ENCODE assay signal across 1 cellular context in genomic region chr1:192808588-192809285, GRCh38.
TF ChIP-seq lines count a peak whose summit lies in the region.

TSS of gene RGS2 (plus strand) at chr1:192809039. CDS start at chr1:192809072, 33 bp downstream.

TF ChIP-seq in K562, 482 proteins besides CTCF, POLR2A, EP300 and RAD21 (continued from another document and continues in another):
- peak; percentile 60 for TF ChIP-seq PCBP1 (IDR thresholded peaks at IDR 0.05; ENCODE audit: low read depth, low read length, poor library complexity, severe bottlenecking)
- no peak for TF ChIP-seq ZNF212 (CRISPR knock-in tag; IDR thresholded peaks at IDR 0.05)
- TF ChIP-seq TFE3 (CRISPR knock-in tag; IDR thresholded peaks at IDR 0.05) = no peak
- no peak for TF ChIP-seq ZBTB2 (IDR thresholded peaks at IDR 0.05)
- no peak for TF ChIP-seq ZNF589 (CRISPR knock-in tag; IDR thresholded peaks at IDR 0.05; ENCODE audit: low read depth)
- TF ChIP-seq RUNX1 (IDR thresholded peaks at IDR 0.05; ENCODE audit: low read depth) = no peak
- no peak for TF ChIP-seq SAFB (IDR thresholded peaks at IDR 0.05; ENCODE audit: borderline replicate concordance, low read depth, low read length)
- no peak for TF ChIP-seq TSHZ1 (CRISPR knock-in tag; IDR thresholded peaks at IDR 0.05)
- no peak for TF ChIP-seq ZNF263 (CRISPR knock-in tag; IDR thresholded peaks at IDR 0.05; ENCODE audit: borderline replicate concordance)
- peak; percentile 74; the same call in 1 of the 2 replicates for TF ChIP-seq ZBTB1 (CRISPR knock-in tag; IDR thresholded peaks at IDR 0.05; ENCODE audit: borderline replicate concordance, low read depth)
- TF ChIP-seq FOXK1 (CRISPR knock-in tag; IDR thresholded peaks at IDR 0.05; ENCODE audit: borderline replicate concordance) = peak; percentile 90; the same call in 1 of the 2 replicates
- no peak for TF ChIP-seq RCOR1 (IDR thresholded peaks at IDR 0.05; ENCODE audit: borderline replicate concordance in 1 of 2, low read depth in 2 of 2, low read length in 2 of 2)
- TF ChIP-seq ETV5 (CRISPR knock-in tag; IDR thresholded peaks at IDR 0.05; ENCODE audit: low read depth) = no peak
- TF ChIP-seq NR1H2 (CRISPR knock-in tag; IDR thresholded peaks at IDR 0.05) = no peak
- peak; percentile 63; the same call in 1 of the 2 replicates for TF ChIP-seq FOXP4 (CRISPR knock-in tag; IDR thresholded peaks at IDR 0.05; ENCODE audit: borderline replicate concordance)
- TF ChIP-seq ZNF324 (CRISPR knock-in tag; IDR thresholded peaks at IDR 0.05) = no peak
- TF ChIP-seq IRF9 (tag; IDR thresholded peaks at IDR 0.05) = no peak
- TF ChIP-seq ILF3 (IDR thresholded peaks at IDR 0.05; ENCODE audit: borderline replicate concordance) = no peak; the same call in 1 of the 2 replicates
- TF ChIP-seq GMEB1 (CRISPR knock-in tag; IDR thresholded peaks at IDR 0.05) = no peak
- no peak for TF ChIP-seq CBX8 (IDR thresholded peaks at IDR 0.05; ENCODE audit: borderline replicate concordance, extremely low read depth, low read depth, low read length, poor library complexity, severe bottlenecking)
- no peak for TF ChIP-seq MYBL2 (IDR thresholded peaks at IDR 0.05; ENCODE audit: low read depth)
- TF ChIP-seq MYBL2 (CRISPR knock-in tag; IDR thresholded peaks at IDR 0.05; ENCODE audit: borderline replicate concordance) = no peak
- peak; percentile 97; the same call in 1 of the 2 replicates for TF ChIP-seq PREB (CRISPR knock-in tag; IDR thresholded peaks at IDR 0.05)
- TF ChIP-seq JUNB (CRISPR knock-in tag; conservative IDR thresholded peaks at IDR 0.05) = no peak
- peak; percentile 79 for TF ChIP-seq U2AF1 (optimal IDR thresholded peaks at IDR 0.05; ENCODE audit: low read depth, low read length)
- TF ChIP-seq PKNOX1 (IDR thresholded peaks at IDR 0.05) = peak; percentile 75
- TF ChIP-seq FOXA3 (CRISPR knock-in tag; conservative IDR thresholded peaks at IDR 0.05 in 1 of 2, IDR thresholded peaks at IDR 0.05 in 1 of 2) = no peak; a peak in 1 of 4 replicates
- TF ChIP-seq ZBTB34 (CRISPR knock-in tag; IDR thresholded peaks at IDR 0.05) = no peak
- TF ChIP-seq GATAD2B (IDR thresholded peaks at IDR 0.05; ENCODE audit: borderline replicate concordance) = no peak
- no peak for TF ChIP-seq CUX1 (CRISPR knock-in tag; IDR thresholded peaks at IDR 0.05)
- TF ChIP-seq ZBTB17 (CRISPR knock-in tag; IDR thresholded peaks at IDR 0.05) = peak; percentile 15; the same call in 1 of the 2 replicates
- TF ChIP-seq CREBBP (IDR thresholded peaks at IDR 0.05; ENCODE audit: low read depth, low read length) = no peak
- no peak; the same call in 1 of the 2 replicates for TF ChIP-seq MTA1 (IDR thresholded peaks at IDR 0.05; ENCODE audit: borderline replicate concordance)
- TF ChIP-seq CBFB (CRISPR knock-in tag; IDR thresholded peaks at IDR 0.05) = no peak
